In genomic region chr11:7116370-7116769, GRCh38 we compare ENCODE assay signal across 24 cellular contexts. TPM values are rescaled to one million over a fixed set of nuclear protein-coding genes. Genes with fewer than 3 reads are reported as not detected.
DNase-seq lines count a peak whose midpoint lies in the region; ATAC-seq, FAIRE-seq and TF ChIP-seq lines count a peak whose summit lies in the region.
"Had no signal": no experiment of that assay in that cellular context is flagged by ENCODE, and none has a peak within 500 bp of the region (broad histone marks: within the 10 kb centered on the region; RNA-seq: fewer than 3 reads in every experiment).

No MANE protein-coding gene starts in this region.

- POLR2A ChIA-PET in WTC11 (lab: Charles Lee), result no interaction called here

- H3K27ac ChIP-seq in kidney (ENCODE audit: low read depth in 2 of 2, low read length in 2 of 2), result no peak overlapping the region
- H3K27ac ChIP-seq in effector memory CD4-positive, alpha-beta T cell (ENCODE audit: insufficient read depth, low read length, poor library complexity, severe bottlenecking), result no peak overlapping the region

- intact Hi-C loops in kidney (cut with DNase I), result no loop called here

- no peaks in the 10 kb centered on the region for H3K9me3 ChIP-seq in kidney (ENCODE audit: control insufficient read depth in 1 of 2, low read length in 2 of 2)
- H3K9me3 ChIP-seq in effector memory CD4-positive, alpha-beta T cell (ENCODE audit: control insufficient read depth, low read length), result no peaks in the 10 kb centered on the region

- CTCF ChIA-PET in WTC11 (lab: Charles Lee), result no interaction called here

- FAIRE-seq in G401.6 (lab: Jason Lieb, UNC), result peak; percentile 92
- peak; percentile 92 for FAIRE-seq in kidney (lab: Jason Lieb, UNC)
- FAIRE-seq: GM12892, GM19239 had no signal

- DNase-seq in WTC11 (ENCODE audit: low spot score) (no peak), kidney (no peak), NCI-H524 treated with DMSO at 0.1 percent for 48 hours (lab: John Stamatoyannopoulos, UW) (no peak)
- DNase-seq in effector memory CD4-positive, alpha-beta T cell, result no peak
- DNase-seq in stimulated activated naive CD8-positive, alpha-beta T cell treated with anti-CD3 and anti-CD28 coated beads, Interleukin-15, Interleukin-2, amounts not matched to agents 100 U/mL and 50 U/mL, for 24 hours, result no peak
- DNase-seq in activated naive CD4-positive, alpha-beta T cell treated with anti-CD3 and anti-CD28 coated beads, Interleukin-2, amount 50 U/mL, for 72 hours (ENCODE audit: low spot score in 2 of 2), result no peak
- DNase-seq: 8988T; C1 segment of cervical spinal cord; Calu3; CD4-positive, alpha-beta memory T cell; COR-L47; DMS53; DMS79 treated with DMSO at 0.1 percent for 48 hours; H9 had no signal

- ATAC-seq in WTC11, result no peak
- no peak for ATAC-seq in stimulated activated naive CD8-positive, alpha-beta T cell treated with anti-CD3 and anti-CD28 coated beads, Interleukin-15, Interleukin-2, amounts not matched to agents 100 U/mL and 50 U/mL, for 24 hours
- no peak for ATAC-seq in activated naive CD4-positive, alpha-beta T cell treated with anti-CD3 and anti-CD28 coated beads, Interleukin-2, amount 50 U/mL, for 72 hours
- ATAC-seq: GM23338, HCT116 had no signal

- peaks cover 8% of the 10 kb centered on the region for H3K27me3 ChIP-seq in effector memory CD4-positive, alpha-beta T cell (replicated peaks; ENCODE audit: control insufficient read depth, insufficient read depth, low read length, poor library complexity, severe bottlenecking)

- H3K4me3 ChIP-seq in kidney (ENCODE audit: low read length in 2 of 2), result no peak overlapping the region
- no peak overlapping the region for H3K4me3 ChIP-seq in effector memory CD4-positive, alpha-beta T cell (ENCODE audit: insufficient read depth, low read depth, low read length, poor library complexity, severe bottlenecking)
- H3K4me3 ChIP-seq: GM23338 had no signal

- no peaks in the 10 kb centered on the region for H3K4me1 Mint-ChIP-seq in WTC11
- H3K4me1 Mint-ChIP-seq: CD4-positive, alpha-beta memory T cell; GM23338; H9 had no signal

- H3K36me3 ChIP-seq in kidney (ENCODE audit: control insufficient read depth in 1 of 2, insufficient read depth in 2 of 2, low read length in 2 of 2), result no peaks in the 10 kb centered on the region
- no peaks in the 10 kb centered on the region for H3K36me3 ChIP-seq in effector memory CD4-positive, alpha-beta T cell (ENCODE audit: control insufficient read depth, insufficient read depth, low read length)

- no peak overlapping the region for H3K27ac Mint-ChIP-seq in WTC11
- H3K27ac Mint-ChIP-seq in activated naive CD4-positive, alpha-beta T cell treated with anti-CD3 and anti-CD28 coated beads, Interleukin-2, amount 50 U/mL, for 72 hours, result no peak overlapping the region
- H3K27ac Mint-ChIP-seq: CD4-positive, alpha-beta memory T cell; GM23338; H9 had no signal

- H3K9ac ChIP-seq in kidney (ENCODE audit: low read length in 2 of 2), result no peak overlapping the region

- H3K9me3 Mint-ChIP-seq in WTC11, result no peaks in the 10 kb centered on the region
- H3K9me3 Mint-ChIP-seq in activated naive CD4-positive, alpha-beta T cell treated with anti-CD3 and anti-CD28 coated beads, Interleukin-2, amount 50 U/mL, for 72 hours, result no peaks in the 10 kb centered on the region
- H3K9me3 Mint-ChIP-seq: CD4-positive, alpha-beta memory T cell; GM23338; H9 had no signal

- H3K4me1 ChIP-seq in kidney (ENCODE audit: control insufficient read depth in 1 of 2, insufficient read depth in 1 of 2, low read depth in 1 of 2, low read length in 2 of 2), result no peaks in the 10 kb centered on the region
- no peaks in the 10 kb centered on the region for H3K4me1 ChIP-seq in effector memory CD4-positive, alpha-beta T cell (ENCODE audit: control insufficient read depth, insufficient read depth, low read length, poor library complexity, severe bottlenecking)

- no peaks in the 10 kb centered on the region for H3K27me3 Mint-ChIP-seq in WTC11 (ENCODE audit: low read depth)

- H3K36me3 Mint-ChIP-seq in WTC11, result no peaks in the 10 kb centered on the region
- H3K36me3 Mint-ChIP-seq in activated naive CD4-positive, alpha-beta T cell treated with anti-CD3 and anti-CD28 coated beads, Interleukin-2, amount 50 U/mL, for 72 hours, result no peaks in the 10 kb centered on the region
- H3K36me3 Mint-ChIP-seq: CD4-positive, alpha-beta memory T cell had no signal

- no peak overlapping the region for H3K4me3 Mint-ChIP-seq in WTC11
- H3K4me3 Mint-ChIP-seq: CD4-positive, alpha-beta memory T cell; GM23338; H9 had no signal

- no peak for TF ChIP-seq CTCF in WTC11 (IDR thresholded peaks at IDR 0.05)
- TF ChIP-seq CTCF in kidney (IDR thresholded peaks at IDR 0.05; ENCODE audit: borderline replicate concordance, extremely low read depth, insufficient read depth), result no peak

TF ChIP-seq in WTC11, 78 proteins besides CTCF, POLR2A, EP300 and RAD21:
- TF ChIP-seq HMGA2 (CRISPR knock-in tag; IDR thresholded peaks at IDR 0.05) (peak; percentile 93), ATF3 (CRISPR knock-in tag; conservative IDR thresholded peaks at IDR 0.05) (no peak)

RNA-seq across cellular contexts. Expression of gene RBMXL2, which starts 27.6 kb away (rescaled TPM):
- total RNA-seq in WTC11 (2021) (not detected in 3 replicates), kidney (0.13 TPM)
- not detected for polyA plus RNA-seq in kidney (ENCODE audit: insufficient read depth, low read depth, low replicate concordance)
- not detected for total RNA-seq in activated naive CD4-positive, alpha-beta T cell treated with anti-CD3 and anti-CD28 coated beads, Interleukin-2, amount 50 U/mL, for 72 hours
- total RNA-seq: A673; Calu3; CD4-positive, alpha-beta memory T cell; Daoy; G401; H4; H9 had no signal
- polyA plus RNA-seq: BJ; CD4-positive, alpha-beta memory T cell; GM23338 had no signal
